19 cellular contexts compared by ENCODE assay signal in genomic region chr12:59446156-59446555, GRCh38.
A peak's percentile ranks its signal among the peaks of the same experiment; 100 is the strongest.
DNase-seq lines count a peak whose midpoint lies in the region; ATAC-seq, FAIRE-seq and TF ChIP-seq lines count a peak whose summit lies in the region.
"Had no signal": no experiment of that assay in that cellular context is flagged by ENCODE, and none has a peak within 500 bp of the region (broad histone marks: within the 10 kb centered on the region; RNA-seq: fewer than 3 reads in every experiment).

No MANE protein-coding gene starts in this region.

- intact Hi-C loops in HepG2 (cut with micrococcal nuclease; ENCODE audit: unreplicated experiment): no loop called here
- intact Hi-C loops in right cardiac atrium (cut with DNase I): loop anchor here in 1 of 4 donors (10.0 kb wide), 1 partner anchor 379 kb away; no protein-coding TSS in a partner anchor

- H3K27me3 ChIP-seq in HepG2 (ENCODE audit: control insufficient read depth in 1 of 2, insufficient read depth in 2 of 2, low read length in 2 of 2): no peaks in the 10 kb centered on the region
- H3K27me3 ChIP-seq in MM.1S (replicated peaks; ENCODE audit: insufficient read depth, low read length): no peaks in the 10 kb centered on the region
- H3K27me3 ChIP-seq in right cardiac atrium (ENCODE audit: control insufficient read depth, insufficient read depth): no peaks in the 10 kb centered on the region
- H3K27me3 ChIP-seq: BLaER1 treated with 17β-estradiol and CSF1 and Interleukin-3, amounts not matched to agents 10 nM and 100 nM had no signal

- DNase-seq in ELF-1 (ENCODE audit: low read depth, low spot score) (peak; percentile 10), amniotic epithelial cell (ENCODE audit: low read depth) (peak; percentile 42), HepG2 (ENCODE audit: low spot score) (no peak), urothelium cell line (ENCODE audit: low spot score) (no peak), Ammon's horn (ENCODE audit: low spot score) (no peak), MM.1S (no peak), right cardiac atrium (no peak)
- DNase-seq: 8988T; CD8-positive, alpha-beta T cell; DMS 273 treated with DMSO at 0.1 percent for 48 hours; GDM1; GOT3; H7; HFFc6 had no signal

- CTCF ChIA-PET in HepG2 (lab: Yijun Ruan, JAX; ENCODE audit: low intra/inter-chr PET ratio, low total read pairs): no interaction called here

- H3K9me3 ChIP-seq in HepG2 (ENCODE audit: low read length) (peaks cover 54% of the 10 kb centered on the region), MM.1S (replicated peaks; ENCODE audit: insufficient read depth, low read length) (no peaks in the 10 kb centered on the region), right cardiac atrium (ENCODE audit: control insufficient read depth, low read length) (no peaks in the 10 kb centered on the region)

- POLR2A ChIA-PET in HepG2 (lab: Yijun Ruan, JAX): no interaction called here

- H3K4me1 ChIP-seq in HepG2 (ENCODE audit: insufficient read depth, low read length) (no peaks in the 10 kb centered on the region), MM.1S (ENCODE audit: low read length) (no peaks in the 10 kb centered on the region), right cardiac atrium (ENCODE audit: control insufficient read depth, insufficient read depth, low read length) (no peaks in the 10 kb centered on the region)
- H3K4me1 ChIP-seq: BLaER1 treated with 17β-estradiol and CSF1 and Interleukin-3, amounts not matched to agents 10 nM and 100 nM had no signal

- no peak overlapping the region for H2AFZ ChIP-seq in HepG2 (ENCODE audit: low read length)
- H2AFZ ChIP-seq in MM.1S (ENCODE audit: low read length): no peak overlapping the region

- no peak overlapping the region for H3K9ac ChIP-seq in HepG2 (ENCODE audit: insufficient read depth, low read depth, low read length)
- no peak overlapping the region for H3K9ac ChIP-seq in MM.1S (ENCODE audit: low read length)
- H3K9ac ChIP-seq: BLaER1 treated with 17β-estradiol and CSF1 and Interleukin-3, amounts not matched to agents 10 nM and 100 nM had no signal

- no peak for FAIRE-seq in HepG2 (lab: Jason Lieb, UNC)
- no peak for FAIRE-seq in urothelium cell line (lab: Jason Lieb, UNC)
- FAIRE-seq: GM12892, GM18507 had no signal

- H3K4me2 ChIP-seq in HepG2 (ENCODE audit: low read depth, low read length): no peak overlapping the region
- H3K4me2 ChIP-seq in MM.1S (ENCODE audit: low read depth, low read length): no peak overlapping the region
- H3K4me2 ChIP-seq: BLaER1 treated with 17β-estradiol and CSF1 and Interleukin-3, amounts not matched to agents 10 nM and 100 nM had no signal

- H3K4me3 ChIP-seq in HepG2 (replicated peaks in 1 of 3; ENCODE audit: insufficient read depth in 1 of 3, low read depth in 2 of 3, low read length in 3 of 3) (no peak overlapping the region), MM.1S (ENCODE audit: low read length) (no peak overlapping the region), right cardiac atrium (ENCODE audit: low read length) (no peak overlapping the region)
- H3K4me3 ChIP-seq: BLaER1 treated with 17β-estradiol and CSF1 and Interleukin-3, amounts not matched to agents 10 nM and 100 nM had no signal

- TF ChIP-seq EP300 in HepG2 (IDR thresholded peaks at IDR 0.05; ENCODE audit: low read depth in 2 of 2, low read length in 2 of 2) (no peak), HepG2 (CRISPR knock-in tag; IDR thresholded peaks at IDR 0.05; ENCODE audit: borderline replicate concordance) (no peak)

- H3K36me3 ChIP-seq in HepG2 (replicated peaks in 1 of 2; ENCODE audit: control insufficient read depth in 1 of 2, insufficient read depth in 2 of 2, low read length in 2 of 2): no peaks in the 10 kb centered on the region
- no peaks in the 10 kb centered on the region for H3K36me3 ChIP-seq in MM.1S (replicated peaks; ENCODE audit: insufficient read depth, low read length)
- H3K36me3 ChIP-seq: BLaER1 treated with 17β-estradiol and CSF1 and Interleukin-3, amounts not matched to agents 10 nM and 100 nM had no signal

- no peak for TF ChIP-seq POLR2A in HepG2 (IDR thresholded peaks at IDR 0.05; ENCODE audit: insufficient read depth in 1 of 2, low read depth in 2 of 2, low read length in 2 of 2)

- BruUV-seq in HepG2 (replicated peaks; lab: Mats Ljungman, UMichigan): no TSS peak

- no peak overlapping the region for H3K27ac ChIP-seq in HepG2 (ENCODE audit: extremely low read length, insufficient read depth, low read length)
- H3K27ac ChIP-seq in MM.1S (ENCODE audit: low read length): no peak overlapping the region
- no peak overlapping the region for H3K27ac ChIP-seq in right cardiac atrium (ENCODE audit: low read length)
- H3K27ac ChIP-seq: BLaER1 treated with 17β-estradiol and CSF1 and Interleukin-3, amounts not matched to agents 10 nM and 100 nM; HL-60 had no signal

- 0% methylated on average over 3 of the region's 4 CpGs for WGBS in HepG2 (ENCODE audit: low lambda C conversion rate)
- 46% methylated on average over 4 of the region's 4 CpGs for WGBS in right cardiac atrium

- ATAC-seq in HepG2 (peak; percentile 41), right cardiac atrium (no peak)
- ATAC-seq: CD8-positive, alpha-beta T cell; HCT116 had no signal

- no peaks in the 10 kb centered on the region for H3F3A ChIP-seq in MM.1S (ENCODE audit: insufficient read depth, low read length)

- H3K79me2 ChIP-seq in HepG2 (ENCODE audit: insufficient read depth, low read length) (no peaks in the 10 kb centered on the region), MM.1S (ENCODE audit: low read length) (no peaks in the 10 kb centered on the region)

- TF ChIP-seq RAD21 in HepG2 (CRISPR knock-in tag; IDR thresholded peaks at IDR 0.05): no peak

- no peaks in the 10 kb centered on the region for H3K9me2 ChIP-seq in MM.1S (replicated peaks; ENCODE audit: insufficient read depth, low read length)

- H4K20me1 ChIP-seq in HepG2 (ENCODE audit: insufficient read depth, low read length): no peaks in the 10 kb centered on the region
- no peaks in the 10 kb centered on the region for H4K20me1 ChIP-seq in MM.1S (ENCODE audit: insufficient read depth, low read length)
- H4K20me1 ChIP-seq: BLaER1 treated with 17β-estradiol and CSF1 and Interleukin-3, amounts not matched to agents 10 nM and 100 nM had no signal

- TF ChIP-seq CTCF in HepG2 (CRISPR knock-in tag; IDR thresholded peaks at IDR 0.05) (no peak), MM.1S (IDR thresholded peaks at IDR 0.05; ENCODE audit: low read length) (no peak)

- in situ Hi-C loops in HepG2 (cut with HindIII; ENCODE audit: extremely low pct_ligation_motif_present, low pct_unique_long_range_greater_than_20kb): no loop called here

TF ChIP-seq in HepG2, 621 proteins besides CTCF, POLR2A, EP300 and RAD21:
- TF ChIP-seq, protein P1, sequence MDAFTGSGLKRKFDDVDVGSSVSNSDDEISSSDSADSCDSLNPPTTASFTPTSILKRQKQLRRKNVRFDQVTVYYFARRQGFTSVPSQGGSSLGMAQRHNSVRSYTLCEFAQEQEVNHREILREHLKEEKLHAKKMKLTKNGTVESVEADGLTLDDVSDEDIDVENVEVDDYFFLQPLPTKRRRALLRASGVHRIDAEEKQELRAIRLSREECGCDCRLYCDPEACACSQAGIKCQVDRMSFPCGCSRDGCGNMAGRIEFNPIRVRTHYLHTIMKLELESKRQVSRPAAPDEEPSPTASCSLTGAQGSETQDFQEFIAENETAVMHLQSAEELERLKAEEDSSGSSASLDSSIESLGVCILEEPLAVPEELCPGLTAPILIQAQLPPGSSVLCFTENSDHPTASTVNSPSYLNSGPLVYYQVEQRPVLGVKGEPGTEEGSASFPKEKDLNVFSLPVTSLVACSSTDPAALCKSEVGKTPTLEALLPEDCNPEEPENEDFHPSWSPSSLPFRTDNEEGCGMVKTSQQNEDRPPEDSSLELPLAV (CRISPR knock-in tag; conservative IDR thresholded peaks at IDR 0.05; ENCODE audit: low read depth): no peak
- TF ChIP-seq RAD51 (IDR thresholded peaks at IDR 0.05; ENCODE audit: borderline replicate concordance) (no peak), HDAC6 (IDR thresholded peaks at IDR 0.05; ENCODE audit: low read depth, low read length) (no peak), CCDC6 (CRISPR knock-in tag; IDR thresholded peaks at IDR 0.05) (no peak), ERF (CRISPR knock-in tag; IDR thresholded peaks at IDR 0.05) (no peak), ZNF143 (CRISPR knock-in tag; IDR thresholded peaks at IDR 0.05) (no peak), ZNF382 (CRISPR knock-in tag; IDR thresholded peaks at IDR 0.05; ENCODE audit: borderline replicate concordance) (no peak), ZNF775 (CRISPR knock-in tag; IDR thresholded peaks at IDR 0.05; ENCODE audit: borderline replicate concordance) (no peak), ZNF550 (CRISPR knock-in tag; IDR thresholded peaks at IDR 0.05; ENCODE audit: borderline replicate concordance) (no peak), PTBP1 (IDR thresholded peaks at IDR 0.05; ENCODE audit: low read depth, low read length, poor library complexity, severe bottlenecking) (no peak)
- TF ChIP-seq, protein P2, sequence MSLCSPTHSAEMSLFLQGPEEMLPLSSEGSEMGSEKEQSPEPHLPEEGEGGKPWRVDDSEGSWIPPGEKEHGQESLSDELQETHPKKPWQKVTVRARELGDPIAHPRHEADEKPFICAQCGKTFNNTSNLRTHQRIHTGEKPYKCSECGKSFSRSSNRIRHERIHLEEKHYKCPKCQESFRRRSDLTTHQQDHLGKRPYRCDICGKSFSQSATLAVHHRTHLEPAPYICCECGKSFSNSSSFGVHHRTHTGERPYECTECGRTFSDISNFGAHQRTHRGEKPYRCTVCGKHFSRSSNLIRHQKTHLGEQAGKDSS (CRISPR knock-in tag; IDR thresholded peaks at IDR 0.05; ENCODE audit: borderline replicate concordance, low read depth): no peak
TF ChIP-seq in HepG2: peak in this region for 0.

Comparison
In these comparisons a context has a peak if more than half of its experiments do, and no peak if none do; other contexts are left out.
1. DNase-seq: peak in ELF-1 (single experiment) and amniotic epithelial cell (single experiment); none in HepG2 (single experiment), urothelium cell line (single experiment), Ammon's horn (single experiment), MM.1S (single experiment) and right cardiac atrium (0 of 3).